ENCODE assay signal across 30 cellular contexts in genomic region chr6:89602136-89602535, GRCh38.
"Had no signal": no experiment of that assay in that cellular context is flagged by ENCODE, and none has a peak within 500 bp of the region (broad histone marks: within the 10 kb centered on the region; RNA-seq: fewer than 3 reads in every experiment).

No MANE protein-coding gene starts in this region.

- ATAC-seq: left colon; mucosa of descending colon; naive thymus-derived CD4-positive, alpha-beta T cell; right lobe of liver; stimulated activated naive B cell treated with anti-CD40 and anti-IgM and Interleukin-4, amounts not matched to agents 10 μg/mL and 1 μg/mL and 100 μg/mL, for 72 hours; stimulated activated naive CD8-positive, alpha-beta T cell treated with anti-CD3 and anti-CD28 coated beads, Interleukin-15, Interleukin-2, amounts not matched to agents 100 U/mL and 50 U/mL, for 24 hours had no signal

- H3K9me3 Mint-ChIP-seq: immature natural killer cell, neural crest cell had no signal

- H3K27me3 ChIP-seq: neutrophil, right atrium auricular region, right lobe of liver, stomach, testis, thyroid gland, transverse colon, upper lobe of left lung, vagina had no signal

- H3K4me1 Mint-ChIP-seq: neural crest cell had no signal

- DNase-seq: hypothalamus; immature natural killer cell; kidney; left colon; left ventricle myocardium inferior; midbrain; mucosa of descending colon; naive thymus-derived CD4-positive, alpha-beta T cell; occipital lobe; psoas muscle; right lobe of liver; stimulated activated CD4-positive, alpha-beta T cell treated with anti-CD3 and anti-CD28 coated beads, Interleukin-12 subunit alpha, Interleukin-12 subunit beta, amount 100 ng/mL, for 4 hours; stimulated activated CD4-positive, alpha-beta T cell treated with anti-CD3 and anti-CD28 coated beads, Interleukin-15, amount 100 ng/mL, for 24 hours; stimulated activated CD4-positive, alpha-beta T cell treated with anti-CD3 and anti-CD28 coated beads, Interleukin-2, amount 100 ng/mL, for 24 hours; stimulated activated CD4-positive, alpha-beta T cell treated with anti-CD3 and anti-CD28 coated beads, Interleukin-4, amount 100 ng/mL, for 1 hour; stimulated activated naive B cell treated with anti-CD40 and anti-IgM and Interleukin-4, amounts not matched to agents 10 μg/mL and 1 μg/mL and 100 μg/mL, for 72 hours; stimulated activated naive CD8-positive, alpha-beta T cell treated with anti-CD3 and anti-CD28 coated beads, Interleukin-15, Interleukin-2, amounts not matched to agents 100 U/mL and 50 U/mL, for 24 hours; stomach; testis; thyroid gland; transverse colon had no signal

- H3K79me2 ChIP-seq: parathyroid adenoma had no signal

- H3K4me3 Mint-ChIP-seq: immature natural killer cell; naive thymus-derived CD4-positive, alpha-beta T cell; natural killer cell treated with Interleukin-12 subunit alpha and Interleukin-12 subunit beta and Interleukin-15 and Interleukin-18, amount 100 ng/mL, for 72 hours; neural crest cell; stimulated activated naive B cell treated with anti-CD40 and anti-IgM and Interleukin-4, amounts not matched to agents 10 μg/mL and 1 μg/mL and 100 μg/mL, for 72 hours had no signal

- H2AFZ ChIP-seq: parathyroid adenoma had no signal

- H3K27ac ChIP-seq: left ventricle myocardium inferior, neutrophil, parathyroid adenoma, psoas muscle, right atrium auricular region, right lobe of liver, skin epidermis, stomach, testis, thyroid gland, transverse colon, upper lobe of left lung, vagina had no signal

- H3K36me3 Mint-ChIP-seq: natural killer cell treated with Interleukin-12 subunit alpha and Interleukin-12 subunit beta and Interleukin-15 and Interleukin-18, amount 100 ng/mL, for 72 hours had no signal

- H3K4me1 ChIP-seq: parathyroid adenoma, right lobe of liver, stomach, thyroid gland, transverse colon, upper lobe of left lung, vagina had no signal

- H3K9ac ChIP-seq: parathyroid adenoma had no signal

- H3K27ac Mint-ChIP-seq: immature natural killer cell; naive thymus-derived CD4-positive, alpha-beta T cell; natural killer cell treated with Interleukin-12 subunit alpha and Interleukin-12 subunit beta and Interleukin-15 and Interleukin-18, amount 100 ng/mL, for 72 hours; stimulated activated naive B cell treated with anti-CD40 and anti-IgM and Interleukin-4, amounts not matched to agents 10 μg/mL and 1 μg/mL and 100 μg/mL, for 72 hours had no signal

- H3K36me3 ChIP-seq: neutrophil, right atrium auricular region, right lobe of liver, thyroid gland, transverse colon, upper lobe of left lung, vagina had no signal

- H3K4me3 ChIP-seq: left ventricle myocardium inferior, lung, mucosa of descending colon, psoas muscle, right atrium auricular region, right lobe of liver, skin epidermis, stomach, testis, thyroid gland, transverse colon, upper lobe of left lung, vagina had no signal

- H3K9me3 ChIP-seq: left ventricle myocardium inferior, mucosa of descending colon, neutrophil, psoas muscle, right atrium auricular region, right lobe of liver, stomach, testis, thyroid gland, transverse colon, upper lobe of left lung, vagina had no signal

- H3K27me3 Mint-ChIP-seq: naive thymus-derived CD4-positive, alpha-beta T cell; natural killer cell treated with Interleukin-12 subunit alpha and Interleukin-12 subunit beta and Interleukin-15 and Interleukin-18, amount 100 ng/mL, for 72 hours; stimulated activated naive B cell treated with anti-CD40 and anti-IgM and Interleukin-4, amounts not matched to agents 10 μg/mL and 1 μg/mL and 100 μg/mL, for 72 hours had no signal
